ENCODE assay signal across 10 cellular contexts in the genomic region with DNA sequence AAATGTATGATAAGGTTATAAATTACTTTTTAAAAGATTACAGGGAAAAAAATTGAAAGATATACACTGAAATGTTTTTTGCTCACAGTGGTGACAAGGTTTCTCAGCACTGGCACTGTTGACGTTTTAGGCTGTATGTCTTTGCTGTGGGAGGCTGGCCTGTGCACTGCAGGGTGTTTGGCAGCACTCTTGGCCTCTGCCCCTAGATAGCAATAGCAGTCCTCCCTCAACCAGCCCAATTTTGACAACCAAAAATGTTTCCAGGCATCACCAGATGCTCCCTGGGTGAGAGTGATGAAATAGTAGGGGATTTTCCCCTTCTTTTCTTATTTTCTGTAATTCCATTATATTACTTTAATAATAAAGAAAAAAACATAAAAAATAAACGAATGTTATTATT. TPM values are rescaled to one million over a fixed set of nuclear protein-coding genes. Genes with fewer than 3 reads are reported as not detected.
DNase-seq lines count a peak whose midpoint lies in the region; TF ChIP-seq lines count a peak whose summit lies in the region.
"Had no signal": no experiment of that assay in that cellular context is flagged by ENCODE, and none has a peak within 500 bp of the region (broad histone marks: within the 10 kb centered on the region; RNA-seq: fewer than 3 reads in every experiment).

No MANE protein-coding gene starts in this region.

- no peak overlapping the region for H3K4me2 ChIP-seq in trophoblast cell (ENCODE audit: low read length)

- no peak overlapping the region for H2AK5ac ChIP-seq in trophoblast cell (ENCODE audit: low read length)

- H3K4me3 Mint-ChIP-seq in HFFc6: peak overlapping the region; percentile 97
- H3K4me3 Mint-ChIP-seq in activated T-helper 2 cell treated with anti-CD3 and anti-CD28 coated beads, Interferon-gamma antibody, Interleukin-2, Interleukin-4, amounts not matched to agents 10 μg/mL and 5 μg/mL and 100 μg/mL, durations not matched to agents 14 hours and 24 hours and 36 hours (ENCODE audit: low read depth): peak overlapping the region; percentile 79

- H2BK5ac ChIP-seq in trophoblast cell (ENCODE audit: low read depth, low read length, poor library complexity): peak overlapping the region; percentile 40

- no peak overlapping the region for H2AFZ ChIP-seq in trophoblast cell (ENCODE audit: insufficient read depth, low read length, poor library complexity)

- no peaks in the 10 kb centered on the region for H3K9me3 ChIP-seq in trophoblast cell (ENCODE audit: insufficient read depth, low read depth, low read length)

- peak overlapping the region; percentile 75 for H3K4ac ChIP-seq in trophoblast cell (ENCODE audit: low read depth, low read length)

- peak overlapping the region; percentile 58 for H2BK12ac ChIP-seq in trophoblast cell (ENCODE audit: low read length)

- no peaks in the 10 kb centered on the region for H3K36me3 ChIP-seq in trophoblast cell (ENCODE audit: control insufficient read depth in 1 of 2, insufficient read depth in 2 of 2, low read length in 2 of 2)
- H3K36me3 ChIP-seq: cardiac muscle cell had no signal

- H3K18ac ChIP-seq in trophoblast cell (ENCODE audit: low read length): peak overlapping the region; percentile 53

- peaks cover 87% of the 10 kb centered on the region for H3K4me1 Mint-ChIP-seq in HFFc6 (ENCODE audit: low read depth)
- H3K4me1 Mint-ChIP-seq in activated T-helper 2 cell treated with anti-CD3 and anti-CD28 coated beads, Interferon-gamma antibody, Interleukin-2, Interleukin-4, amounts not matched to agents 10 μg/mL and 5 μg/mL and 100 μg/mL, durations not matched to agents 14 hours and 24 hours and 36 hours (ENCODE audit: low read depth): peaks cover 67% of the 10 kb centered on the region

- H3K27me3 ChIP-seq in trophoblast cell (ENCODE audit: insufficient read depth, low read length): no peaks in the 10 kb centered on the region
- H3K27me3 ChIP-seq: cardiac muscle cell had no signal

- H4K12ac ChIP-seq in trophoblast cell (ENCODE audit: low read depth, low read length): peak overlapping the region; percentile 54

- no peak overlapping the region for H4K8ac ChIP-seq in trophoblast cell (ENCODE audit: low read depth, low read length)

- no peaks in the 10 kb centered on the region for H3K9me3 Mint-ChIP-seq in HFFc6
- H3K9me3 Mint-ChIP-seq in activated T-helper 2 cell treated with anti-CD3 and anti-CD28 coated beads, Interferon-gamma antibody, Interleukin-2, Interleukin-4, amounts not matched to agents 10 μg/mL and 5 μg/mL and 100 μg/mL, durations not matched to agents 14 hours and 24 hours and 36 hours: no peaks in the 10 kb centered on the region

- H3K79me2 ChIP-seq in trophoblast cell (ENCODE audit: control insufficient read depth, insufficient read depth, low read length, poor library complexity): peaks cover 2% of the 10 kb centered on the region

- H2BK120ac ChIP-seq in trophoblast cell (ENCODE audit: insufficient read depth, low read length, poor library complexity): peak overlapping the region; percentile 33

- peak overlapping the region; percentile 83 for H3K27ac Mint-ChIP-seq in HFFc6
- H3K27ac Mint-ChIP-seq in activated T-helper 2 cell treated with anti-CD3 and anti-CD28 coated beads, Interferon-gamma antibody, Interleukin-2, Interleukin-4, amounts not matched to agents 10 μg/mL and 5 μg/mL and 100 μg/mL, durations not matched to agents 14 hours and 24 hours and 36 hours: no peak overlapping the region

- no peak for TF ChIP-seq CTCF in HFFc6 (IDR thresholded peaks at IDR 0.05)

- peaks cover 34% of the 10 kb centered on the region for H3K36me3 Mint-ChIP-seq in HFFc6 (ENCODE audit: low read depth)
- H3K36me3 Mint-ChIP-seq in activated T-helper 2 cell treated with anti-CD3 and anti-CD28 coated beads, Interferon-gamma antibody, Interleukin-2, Interleukin-4, amounts not matched to agents 10 μg/mL and 5 μg/mL and 100 μg/mL, durations not matched to agents 14 hours and 24 hours and 36 hours (ENCODE audit: low read depth): peaks cover 61% of the 10 kb centered on the region

- no peak overlapping the region for H3K14ac ChIP-seq in trophoblast cell (ENCODE audit: low read length)

- intact Hi-C loops in activated T-helper 2 cell treated with anti-CD3 and anti-CD28 coated beads, Interferon-gamma antibody, Interleukin-2, Interleukin-4, amounts not matched to agents 10 μg/mL and 5 μg/mL and 100 μg/mL, durations not matched to agents 14 hours and 24 hours and 36 hours (cut with micrococcal nuclease): loop anchor here (10.0 kb wide), 4 partner anchors 311 to 1929 kb away; a partner anchor contains a TSS

- WGBS in trophoblast cell (ENCODE audit: extremely low coverage, insufficient coverage, insufficient read length): no CpG with 5 or more reads among the region's 2 CpGs

- H3K4me3 ChIP-seq in trophoblast cell (ENCODE audit: low read depth, low read length): no peak overlapping the region
- H3K4me3 ChIP-seq: cardiac muscle cell had no signal

- DNase-seq in activated CD4-positive, alpha-beta T cell treated with anti-CD3 and anti-CD28 coated beads for 48 hours: peak; percentile 37
- DNase-seq in activated CD4-positive, alpha-beta T cell treated with anti-CD3 and anti-CD28 coated beads for 1 hour: no peak
- DNase-seq in HFFc6: no peak
- no peak for DNase-seq in activated T-helper 2 cell treated with anti-CD3 and anti-CD28 coated beads, Interferon-gamma antibody, Interleukin-2, Interleukin-4, amounts not matched to agents 10 μg/mL and 5 μg/mL and 100 μg/mL, durations not matched to agents 14 hours and 24 hours and 36 hours (ENCODE audit: low spot score)
- no peak for DNase-seq in trophoblast cell
- DNase-seq in NK-92 (lab: John Stamatoyannopoulos, UW; ENCODE audit: unreplicated experiment): no peak
- no peak for DNase-seq in inferior parietal cortex (ENCODE audit: extremely low spot score)
- DNase-seq in OCI-M2 (lab: John Stamatoyannopoulos, UW; ENCODE audit: unreplicated experiment): no peak
- DNase-seq: ACHN had no signal

- peaks cover 2% of the 10 kb centered on the region for H3K79me1 ChIP-seq in trophoblast cell (ENCODE audit: low read length)

- H4K91ac ChIP-seq in trophoblast cell (ENCODE audit: low read depth, low read length): no peak overlapping the region

- no peak overlapping the region for H3K27ac ChIP-seq in trophoblast cell (ENCODE audit: low read depth, low read length)
- H3K27ac ChIP-seq: cardiac muscle cell had no signal

- H3K4me1 ChIP-seq in trophoblast cell (ENCODE audit: control insufficient read depth in 1 of 2, insufficient read depth in 2 of 2, low read length in 2 of 2): peaks cover 0 to 5% of the 10 kb centered on the region in 2 experiments

- H3K27me3 Mint-ChIP-seq in HFFc6 (ENCODE audit: insufficient read depth): no peaks in the 10 kb centered on the region; the same call in 1 of the 2 replicates
- H3K27me3 Mint-ChIP-seq in activated T-helper 2 cell treated with anti-CD3 and anti-CD28 coated beads, Interferon-gamma antibody, Interleukin-2, Interleukin-4, amounts not matched to agents 10 μg/mL and 5 μg/mL and 100 μg/mL, durations not matched to agents 14 hours and 24 hours and 36 hours (ENCODE audit: low read depth): no peaks in the 10 kb centered on the region

- H3K23ac ChIP-seq in trophoblast cell (ENCODE audit: low read length): no peak overlapping the region

- no peak overlapping the region for H3K9ac ChIP-seq in trophoblast cell (ENCODE audit: low read length)

RNA-seq across cellular contexts. Expression of a gene that starts 3.3 kb away (rescaled TPM):
- 10 to 100 TPM; 10.3 to 15.9 (median 13.0) TPM for total RNA-seq in HFFc6 (2021; fragmentation: NEBNext Ultra II Directional; extraction: Animal tissue kit (Norgen Biotek cat#: 25700))
- 36.7 and 40.5 TPM in 2 replicates for total RNA-seq in activated T-helper 2 cell treated with anti-CD3 and anti-CD28 coated beads, Interferon-gamma antibody, Interleukin-2, Interleukin-4, amounts not matched to agents 10 μg/mL and 5 μg/mL and 100 μg/mL, durations not matched to agents 14 hours and 24 hours and 36 hours
- polyA plus RNA-seq in trophoblast cell (2013): 105 and 117 TPM in 2 replicates
- total RNA-seq: cardiac muscle cell had no signal
- polyA plus RNA-seq: cardiac muscle cell had no signal

RNA-seq across cellular contexts. Expression of a gene that starts 15.9 kb away (rescaled TPM):
- total RNA-seq in HFFc6 (2021; fragmentation: NEBNext Ultra II Directional; extraction: Animal tissue kit (Norgen Biotek cat#: 25700)): 10 to 100 TPM; 18.0 to 26.5 (median 21.4) TPM
- total RNA-seq in activated T-helper 2 cell treated with anti-CD3 and anti-CD28 coated beads, Interferon-gamma antibody, Interleukin-2, Interleukin-4, amounts not matched to agents 10 μg/mL and 5 μg/mL and 100 μg/mL, durations not matched to agents 14 hours and 24 hours and 36 hours: 39.3 and 42.3 TPM in 2 replicates
- polyA plus RNA-seq in trophoblast cell (2013): 18.3 and 18.5 TPM in 2 replicates

RNA-seq across cellular contexts. Expression of a gene that starts 56.7 kb away (rescaled TPM):
- 10 to 100 TPM; 31.6 to 50.9 (median 42.6) TPM for total RNA-seq in HFFc6 (2021; fragmentation: NEBNext Ultra II Directional; extraction: Animal tissue kit (Norgen Biotek cat#: 25700))
- total RNA-seq in activated T-helper 2 cell treated with anti-CD3 and anti-CD28 coated beads, Interferon-gamma antibody, Interleukin-2, Interleukin-4, amounts not matched to agents 10 μg/mL and 5 μg/mL and 100 μg/mL, durations not matched to agents 14 hours and 24 hours and 36 hours: 1.7 and 2.0 TPM in 2 replicates
- polyA plus RNA-seq in trophoblast cell (2013): 1.1 and 1.2 TPM in 2 replicates
- total RNA-seq: cardiac muscle cell had no signal
- polyA plus RNA-seq: cardiac muscle cell had no signal

Comparison
In these comparisons a context has a peak if more than half of its experiments do, and no peak if none do; other contexts are left out.
1. RNA of a gene that starts 56.7 kb away (total RNA-seq): 31.6 to 50.9 TPM in HFFc6; 1.7 to 2.0 TPM in activated T-helper 2 cell treated with anti-CD3 and anti-CD28 coated beads, Interferon-gamma antibody, Interleukin-2, Interleukin-4, amounts not matched to agents 10 μg/mL and 5 μg/mL and 100 μg/mL, durations not matched to agents 14 hours and 24 hours and 36 hours; every median in the first group is over 10 times any median in the second.